Comparison of ENCODE assay signal across 8 cellular contexts in the genomic region with DNA sequence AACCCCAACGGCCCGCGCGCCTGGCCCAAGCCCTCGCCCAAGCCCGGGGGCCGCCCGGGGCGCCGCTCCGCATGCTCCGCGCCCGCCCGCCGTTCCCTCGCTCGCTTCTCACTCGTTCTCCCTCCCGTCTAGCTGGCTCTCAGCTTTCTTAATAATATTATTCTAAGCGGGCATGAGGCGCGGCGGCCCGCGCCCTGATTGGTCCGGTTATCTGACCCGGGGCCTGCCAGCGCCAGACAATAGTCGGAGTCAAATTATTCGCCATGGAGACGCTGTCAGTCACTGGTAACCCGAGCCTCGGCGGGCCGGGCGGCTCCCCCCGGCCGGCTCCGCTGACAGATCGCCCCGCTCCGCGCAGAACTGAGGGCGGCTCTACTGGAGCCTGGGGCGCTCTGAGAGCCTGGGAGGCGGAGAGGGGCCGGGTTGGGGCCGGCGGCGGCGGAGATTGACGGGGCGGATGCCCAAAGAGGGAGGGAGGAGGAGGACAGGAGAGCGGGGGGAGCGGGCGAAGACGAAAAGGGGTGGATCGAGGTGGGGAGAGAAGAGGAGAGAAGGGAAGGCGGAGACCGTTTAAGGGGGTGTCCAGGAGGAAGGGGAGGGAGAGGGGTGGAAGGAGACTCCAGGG. TPM values are rescaled to one million over a fixed set of nuclear protein-coding genes. Genes with fewer than 3 reads are reported as not detected.
DNase-seq lines count a peak whose midpoint lies in the region; ATAC-seq and TF ChIP-seq lines count a peak whose summit lies in the region.

Gene SIX2 (minus strand): TSS at position 150 of the 625 bp plus-strand sequence. CDS start 342 bp downstream, outside the sequence.

- H3K4me1 Mint-ChIP-seq in Calu3 (ENCODE audit: low read depth, unreplicated experiment) = no peaks in the 10 kb centered on the region

- WGBS in HUES64 = under 1% methylated on average over 61 of the region's 61 CpGs

- H3K27ac ChIP-seq in HUES64 (ENCODE audit: low read depth, low read length) = no peak within 1 kb of the TSS

- H3K27me3 Mint-ChIP-seq in Calu3 (ENCODE audit: unreplicated experiment) = peaks cover 69% of the 10 kb centered on the region

- peak; percentile 34 for ATAC-seq in stimulated activated naive CD8-positive, alpha-beta T cell treated with anti-CD3 and anti-CD28 coated beads, Interleukin-15, Interleukin-2, amounts not matched to agents 100 U/mL and 50 U/mL, for 24 hours
- ATAC-seq in GM19455 (IDR thresholded peaks at IDR 0.05; ENCODE audit: unreplicated experiment) = no peak
- ATAC-seq in GM21737 (IDR thresholded peaks at IDR 0.05; ENCODE audit: unreplicated experiment) = no peak

- H3K9me3 ChIP-seq in HUES64 (ENCODE audit: insufficient read depth, low read depth, low read length) = no peaks in the 10 kb centered on the region

- no TSS peak for BruUV-seq in Calu3 (replicated peaks; lab: Mats Ljungman, UMichigan)

- peak; percentile 85 for DNase-seq in Calu3
- DNase-seq in OCI-M1 (lab: John Stamatoyannopoulos, UW) = peak; percentile 28
- DNase-seq in dermis microvascular lymphatic vessel endothelial cell (ENCODE audit: low read depth in 2 of 2) = peak; percentile 64 to 97
- peak; percentile 99 for DNase-seq in left kidney (ENCODE audit: low read depth, low spot score)
- DNase-seq in stimulated activated naive CD8-positive, alpha-beta T cell treated with anti-CD3 and anti-CD28 coated beads, Interleukin-15, Interleukin-2, amounts not matched to agents 100 U/mL and 50 U/mL, for 24 hours = peak; percentile 17

- H3K36me3 ChIP-seq in HUES64 (ENCODE audit: insufficient read depth, low read length) = no peaks in the 10 kb centered on the region

- intact Hi-C loops in Calu3 (cut with micrococcal nuclease; ENCODE audit: unreplicated experiment) = no loop called here

- H3K4me3 Mint-ChIP-seq in Calu3 (ENCODE audit: low read depth, unreplicated experiment) = peak within 1 kb of the TSS; percentile 84

- H3K27ac Mint-ChIP-seq in Calu3 (ENCODE audit: unreplicated experiment) = no peak within 1 kb of the TSS

- H3K9ac ChIP-seq in HUES64 (ENCODE audit: low read depth, low read length) = no peak within 1 kb of the TSS

- H3K4me3 ChIP-seq in HUES64 (ENCODE audit: low read length) = peak within 1 kb of the TSS; percentile 52

- H3K9me3 Mint-ChIP-seq in Calu3 (ENCODE audit: low read depth, unreplicated experiment) = no peaks in the 10 kb centered on the region

- peaks cover 13% of the 10 kb centered on the region for H3K36me3 Mint-ChIP-seq in Calu3 (ENCODE audit: insufficient read depth, unreplicated experiment)

- no peak for TF ChIP-seq CTCF in Calu3 (IDR thresholded peaks at IDR 0.05; ENCODE audit: unreplicated experiment)

- CTCF ChIA-PET in Calu3 (lab: Charles Lee) = interaction anchor here (1.0 to 2.5 kb wide), 2 partner anchors 16 to 264 kb away, joined by 3 to 7 read pairs; no protein-coding TSS in a partner anchor

- H3K4me1 ChIP-seq in HUES64 (ENCODE audit: insufficient read depth, low read length) = peaks cover 20% of the 10 kb centered on the region

- peaks cover 97% of the 10 kb centered on the region for H3K27me3 ChIP-seq in HUES64 (ENCODE audit: insufficient read depth, low read length)

RNA-seq across cellular contexts. Expression of gene SIX2, which starts in this region (rescaled TPM):
- total RNA-seq in Calu3 (2022) (not detected in 2 replicates), dermis microvascular lymphatic vessel endothelial cell (0.13 TPM in 1 of 2 replicates, not detected in the other)
- 0.25 TPM for polyA plus RNA-seq in HUES64 (2013, experiment 1 of 2)
- polyA plus RNA-seq in HUES64 (2013, experiment 2 of 2) = 0.32 TPM

Comparison
In these comparisons a context has a peak if more than half of its experiments do, and no peak if none do; other contexts are left out.
1. Peak in DNase-seq in Calu3; RNA of the gene not detected or under 1 TPM.
2. Peak in DNase-seq in dermis microvascular lymphatic vessel endothelial cell; RNA of the gene not detected or under 1 TPM.
3. DNase-seq: peak in every context shown above with its lines; median percentile 99 in left kidney; 85 in Calu3; 80 in dermis microvascular lymphatic vessel endothelial cell; 28 in OCI-M1; 17 in stimulated activated naive CD8-positive, alpha-beta T cell treated with anti-CD3 and anti-CD28 coated beads, Interleukin-15, Interleukin-2, amounts not matched to agents 100 U/mL and 50 U/mL, for 24 hours.